In genomic region chr2:237648016-237648381, GRCh38 we compare ENCODE assay signal across 22 cellular contexts. TPM values are rescaled to one million over a fixed set of nuclear protein-coding genes. Genes with fewer than 3 reads are reported as not detected.
"Had no signal": no experiment of that assay in that cellular context is flagged by ENCODE, and none has a peak within 500 bp of the region (broad histone marks: within the 10 kb centered on the region; RNA-seq: fewer than 3 reads in every experiment).

No MANE protein-coding gene starts in this region.

- H3K27ac ChIP-seq: body of pancreas, cardiac muscle cell, lower lobe of right lung, neural progenitor cell, vagina had no signal

- H3K4me3 ChIP-seq: body of pancreas, cardiac muscle cell, lower lobe of right lung, neural progenitor cell, vagina had no signal

- H3K9me3 ChIP-seq: body of pancreas, lower lobe of right lung, vagina had no signal

- ATAC-seq: body of pancreas; left colon; lower lobe of right lung; naive thymus-derived CD8-positive, alpha-beta T cell; stimulated activated effector memory CD8-positive, alpha-beta T cell treated with anti-CD3 and anti-CD28 coated beads, Interleukin-12 subunit alpha, Interleukin-12 subunit beta, amount 100 ng/mL, for 72 hours; stimulated activated naive CD8-positive, alpha-beta T cell treated with anti-CD3 and anti-CD28 coated beads, Interleukin-15, amount 100 ng/mL, for 72 hours; T-helper 17 cell had no signal

- H3K36me3 ChIP-seq: neural progenitor cell, vagina had no signal

- H3K4me3 Mint-ChIP-seq: activated CD4-positive, alpha-beta memory T cell treated with anti-CD3 and anti-CD28 coated beads for 36 hours; activated naive CD8-positive, alpha-beta T cell treated with anti-CD3 and anti-CD28 coated beads, Interleukin-2, amount 10 ng/mL, durations not matched to agents 7 days and 5 days; naive thymus-derived CD8-positive, alpha-beta T cell; neural progenitor cell; stimulated activated effector memory CD8-positive, alpha-beta T cell treated with anti-CD3 and anti-CD28 coated beads, Interleukin-12 subunit alpha, Interleukin-12 subunit beta, amount 100 ng/mL, for 72 hours; stimulated activated naive CD8-positive, alpha-beta T cell treated with anti-CD3 and anti-CD28 coated beads, Interleukin-15, amount 100 ng/mL, for 72 hours had no signal

- H3K4me1 Mint-ChIP-seq: activated naive CD8-positive, alpha-beta T cell treated with anti-CD3 and anti-CD28 coated beads, Interleukin-2, amount 10 ng/mL, durations not matched to agents 7 days and 5 days; T-helper 17 cell had no signal

- H3K27me3 Mint-ChIP-seq: stimulated activated naive CD8-positive, alpha-beta T cell treated with anti-CD3 and anti-CD28 coated beads, Interleukin-15, amount 100 ng/mL, for 72 hours had no signal

- DNase-seq: activated CD4-positive, alpha-beta memory T cell treated with anti-CD3 and anti-CD28 coated beads for 36 hours; activated CD4-positive, alpha-beta T cell treated with anti-CD3 and anti-CD28 coated beads for 4 hours; activated CD4-positive, CD25-positive, alpha-beta regulatory T cell; activated naive CD4-positive, alpha-beta T cell treated with Interleukin-2 at 50 U/mL for 16 hours; activated naive CD8-positive, alpha-beta T cell treated with anti-CD3 and anti-CD28 coated beads, Interleukin-2, amount 10 ng/mL, durations not matched to agents 7 days and 5 days; activated T-cell treated with anti-CD3 and anti-CD28 coated beads, Interleukin-2, amount 50 U/mL, for 48 hours; amygdala; body of pancreas; erythroblast; islet precursor cell; left colon; lower lobe of right lung; retina; stimulated activated CD4-positive, alpha-beta T cell treated with anti-CD3 and anti-CD28 coated beads, Interleukin-12 subunit alpha, Interleukin-12 subunit beta, amount 100 ng/mL, for 4 hours; stimulated activated naive CD8-positive, alpha-beta T cell treated with anti-CD3 and anti-CD28 coated beads, Interleukin-15, amount 100 ng/mL, for 72 hours; T-helper 17 cell; trophoblast cell had no signal

- H3K4me1 ChIP-seq: lower lobe of right lung, neural progenitor cell, vagina had no signal

- H3K27ac Mint-ChIP-seq: activated CD4-positive, alpha-beta memory T cell treated with anti-CD3 and anti-CD28 coated beads for 36 hours; activated naive CD8-positive, alpha-beta T cell treated with anti-CD3 and anti-CD28 coated beads, Interleukin-2, amount 10 ng/mL, durations not matched to agents 7 days and 5 days; neural progenitor cell; stimulated activated effector memory CD8-positive, alpha-beta T cell treated with anti-CD3 and anti-CD28 coated beads, Interleukin-12 subunit alpha, Interleukin-12 subunit beta, amount 100 ng/mL, for 72 hours; stimulated activated naive CD8-positive, alpha-beta T cell treated with anti-CD3 and anti-CD28 coated beads, Interleukin-15, amount 100 ng/mL, for 72 hours had no signal

- H3K36me3 Mint-ChIP-seq: stimulated activated effector memory CD8-positive, alpha-beta T cell treated with anti-CD3 and anti-CD28 coated beads, Interleukin-12 subunit alpha, Interleukin-12 subunit beta, amount 100 ng/mL, for 72 hours had no signal

- H3K27me3 ChIP-seq: body of pancreas, cardiac muscle cell, neural progenitor cell, vagina had no signal

- H3K9me3 Mint-ChIP-seq: activated CD4-positive, alpha-beta memory T cell treated with anti-CD3 and anti-CD28 coated beads for 36 hours had no signal

RNA-seq across cellular contexts. Expression of gene RAB17, which starts 57.5 kb away (rescaled TPM):
- total RNA-seq: activated CD4-positive, alpha-beta memory T cell treated with anti-CD3 and anti-CD28 coated beads for 36 hours; activated naive CD8-positive, alpha-beta T cell treated with anti-CD3 and anti-CD28 coated beads, Interleukin-2, amount 10 ng/mL, durations not matched to agents 7 days and 5 days; naive thymus-derived CD8-positive, alpha-beta T cell; T-helper 17 cell; vagina had no signal
- polyA plus RNA-seq: naive thymus-derived CD8-positive, alpha-beta T cell had no signal
